In genomic region chr10:113034008-113034407, GRCh38 we compare ENCODE assay signal across 1 cellular context.
TF ChIP-seq lines count a peak whose summit lies in the region.

No MANE protein-coding gene starts in this region.

TF ChIP-seq in GM23338, 12 proteins besides CTCF, POLR2A, EP300 and RAD21 (continued from another document):
- TF ChIP-seq, protein P1, sequence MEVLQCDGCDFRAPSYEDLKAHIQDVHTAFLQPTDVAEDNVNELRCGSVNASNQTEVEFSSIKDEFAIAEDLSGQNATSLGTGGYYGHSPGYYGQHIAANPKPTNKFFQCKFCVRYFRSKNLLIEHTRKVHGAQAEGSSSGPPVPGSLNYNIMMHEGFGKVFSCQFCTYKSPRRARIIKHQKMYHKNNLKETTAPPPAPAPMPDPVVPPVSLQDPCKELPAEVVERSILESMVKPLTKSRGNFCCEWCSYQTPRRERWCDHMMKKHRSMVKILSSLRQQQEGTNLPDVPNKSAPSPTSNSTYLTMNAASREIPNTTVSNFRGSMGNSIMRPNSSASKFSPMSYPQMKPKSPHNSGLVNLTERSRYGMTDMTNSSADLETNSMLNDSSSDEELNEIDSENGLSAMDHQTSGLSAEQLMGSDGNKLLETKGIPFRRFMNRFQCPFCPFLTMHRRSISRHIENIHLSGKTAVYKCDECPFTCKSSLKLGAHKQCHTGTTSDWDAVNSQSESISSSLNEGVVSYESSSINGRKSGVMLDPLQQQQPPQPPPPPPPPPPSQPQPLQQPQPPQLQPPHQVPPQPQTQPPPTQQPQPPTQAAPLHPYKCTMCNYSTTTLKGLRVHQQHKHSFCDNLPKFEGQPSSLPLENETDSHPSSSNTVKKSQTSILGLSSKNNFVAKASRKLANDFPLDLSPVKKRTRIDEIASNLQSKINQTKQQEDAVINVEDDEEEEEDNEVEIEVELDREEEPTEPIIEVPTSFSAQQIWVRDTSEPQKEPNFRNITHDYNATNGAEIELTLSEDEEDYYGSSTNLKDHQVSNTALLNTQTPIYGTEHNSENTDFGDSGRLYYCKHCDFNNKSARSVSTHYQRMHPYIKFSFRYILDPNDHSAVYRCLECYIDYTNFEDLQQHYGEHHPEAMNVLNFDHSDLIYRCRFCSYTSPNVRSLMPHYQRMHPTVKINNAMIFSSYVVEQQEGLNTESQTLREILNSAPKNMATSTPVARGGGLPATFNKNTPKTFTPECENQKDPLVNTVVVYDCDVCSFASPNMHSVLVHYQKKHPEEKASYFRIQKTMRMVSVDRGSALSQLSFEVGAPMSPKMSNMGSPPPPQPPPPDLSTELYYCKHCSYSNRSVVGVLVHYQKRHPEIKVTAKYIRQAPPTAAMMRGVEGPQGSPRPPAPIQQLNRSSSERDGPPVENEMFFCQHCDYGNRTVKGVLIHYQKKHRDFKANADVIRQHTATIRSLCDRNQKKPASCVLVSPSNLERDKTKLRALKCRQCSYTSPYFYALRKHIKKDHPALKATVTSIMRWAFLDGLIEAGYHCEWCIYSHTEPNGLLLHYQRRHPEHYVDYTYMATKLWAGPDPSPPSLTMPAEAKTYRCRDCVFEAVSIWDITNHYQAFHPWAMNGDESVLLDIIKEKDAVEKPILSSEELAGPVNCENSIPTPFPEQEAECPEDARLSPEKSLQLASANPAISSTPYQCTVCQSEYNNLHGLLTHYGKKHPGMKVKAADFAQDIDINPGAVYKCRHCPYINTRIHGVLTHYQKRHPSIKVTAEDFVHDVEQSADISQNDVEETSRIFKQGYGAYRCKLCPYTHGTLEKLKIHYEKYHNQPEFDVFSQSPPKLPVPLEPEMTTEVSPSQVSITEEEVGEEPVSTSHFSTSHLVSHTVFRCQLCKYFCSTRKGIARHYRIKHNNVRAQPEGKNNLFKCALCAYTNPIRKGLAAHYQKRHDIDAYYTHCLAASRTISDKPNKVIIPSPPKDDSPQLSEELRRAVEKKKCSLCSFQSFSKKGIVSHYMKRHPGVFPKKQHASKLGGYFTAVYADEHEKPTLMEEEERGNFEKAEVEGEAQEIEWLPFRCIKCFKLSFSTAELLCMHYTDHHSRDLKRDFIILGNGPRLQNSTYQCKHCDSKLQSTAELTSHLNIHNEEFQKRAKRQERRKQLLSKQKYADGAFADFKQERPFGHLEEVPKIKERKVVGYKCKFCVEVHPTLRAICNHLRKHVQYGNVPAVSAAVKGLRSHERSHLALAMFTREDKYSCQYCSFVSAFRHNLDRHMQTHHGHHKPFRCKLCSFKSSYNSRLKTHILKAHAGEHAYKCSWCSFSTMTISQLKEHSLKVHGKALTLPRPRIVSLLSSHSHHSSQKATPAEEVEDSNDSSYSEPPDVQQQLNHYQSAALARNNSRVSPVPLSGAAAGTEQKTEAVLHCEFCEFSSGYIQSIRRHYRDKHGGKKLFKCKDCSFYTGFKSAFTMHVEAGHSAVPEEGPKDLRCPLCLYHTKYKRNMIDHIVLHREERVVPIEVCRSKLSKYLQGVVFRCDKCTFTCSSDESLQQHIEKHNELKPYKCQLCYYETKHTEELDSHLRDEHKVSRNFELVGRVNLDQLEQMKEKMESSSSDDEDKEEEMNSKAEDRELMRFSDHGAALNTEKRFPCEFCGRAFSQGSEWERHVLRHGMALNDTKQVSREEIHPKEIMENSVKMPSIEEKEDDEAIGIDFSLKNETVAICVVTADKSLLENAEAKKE (CRISPR knock-in tag; IDR thresholded peaks at IDR 0.05), result no peak
- no peak for TF ChIP-seq NANOG (IDR thresholded peaks at IDR 0.05; ENCODE audit: borderline replicate concordance)
- TF ChIP-seq EZH2phosphoT487 (IDR thresholded peaks at IDR 0.05; ENCODE audit: unreplicated experiment), result no peak
- TF ChIP-seq ZNF331 (CRISPR knock-in tag; IDR thresholded peaks at IDR 0.05; ENCODE audit: low read depth), result no peak
- TF ChIP-seq ZNF114 (CRISPR knock-in tag; IDR thresholded peaks at IDR 0.05), result no peak
- TF ChIP-seq, protein P2, sequence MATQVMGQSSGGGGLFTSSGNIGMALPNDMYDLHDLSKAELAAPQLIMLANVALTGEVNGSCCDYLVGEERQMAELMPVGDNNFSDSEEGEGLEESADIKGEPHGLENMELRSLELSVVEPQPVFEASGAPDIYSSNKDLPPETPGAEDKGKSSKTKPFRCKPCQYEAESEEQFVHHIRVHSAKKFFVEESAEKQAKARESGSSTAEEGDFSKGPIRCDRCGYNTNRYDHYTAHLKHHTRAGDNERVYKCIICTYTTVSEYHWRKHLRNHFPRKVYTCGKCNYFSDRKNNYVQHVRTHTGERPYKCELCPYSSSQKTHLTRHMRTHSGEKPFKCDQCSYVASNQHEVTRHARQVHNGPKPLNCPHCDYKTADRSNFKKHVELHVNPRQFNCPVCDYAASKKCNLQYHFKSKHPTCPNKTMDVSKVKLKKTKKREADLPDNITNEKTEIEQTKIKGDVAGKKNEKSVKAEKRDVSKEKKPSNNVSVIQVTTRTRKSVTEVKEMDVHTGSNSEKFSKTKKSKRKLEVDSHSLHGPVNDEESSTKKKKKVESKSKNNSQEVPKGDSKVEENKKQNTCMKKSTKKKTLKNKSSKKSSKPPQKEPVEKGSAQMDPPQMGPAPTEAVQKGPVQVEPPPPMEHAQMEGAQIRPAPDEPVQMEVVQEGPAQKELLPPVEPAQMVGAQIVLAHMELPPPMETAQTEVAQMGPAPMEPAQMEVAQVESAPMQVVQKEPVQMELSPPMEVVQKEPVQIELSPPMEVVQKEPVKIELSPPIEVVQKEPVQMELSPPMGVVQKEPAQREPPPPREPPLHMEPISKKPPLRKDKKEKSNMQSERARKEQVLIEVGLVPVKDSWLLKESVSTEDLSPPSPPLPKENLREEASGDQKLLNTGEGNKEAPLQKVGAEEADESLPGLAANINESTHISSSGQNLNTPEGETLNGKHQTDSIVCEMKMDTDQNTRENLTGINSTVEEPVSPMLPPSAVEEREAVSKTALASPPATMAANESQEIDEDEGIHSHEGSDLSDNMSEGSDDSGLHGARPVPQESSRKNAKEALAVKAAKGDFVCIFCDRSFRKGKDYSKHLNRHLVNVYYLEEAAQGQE (IDR thresholded peaks at IDR 0.05; ENCODE audit: unreplicated experiment), result no peak
TF ChIP-seq in GM23338: peak in this region for 0.
